15 cellular contexts compared by ENCODE assay signal in genomic region chr21:35323947-35324346, GRCh38.
DNase-seq lines count a peak whose midpoint lies in the region; ATAC-seq, FAIRE-seq and TF ChIP-seq lines count a peak whose summit lies in the region.
"Had no signal": no experiment of that assay in that cellular context is flagged by ENCODE, and none has a peak within 500 bp of the region (broad histone marks: within the 10 kb centered on the region; RNA-seq: fewer than 3 reads in every experiment).

No MANE protein-coding gene starts in this region.

- H4K5ac ChIP-seq in H9 (ENCODE audit: insufficient read length, low read depth, low read length), result no peak overlapping the region

- no peaks in the 10 kb centered on the region for H3K36me3 ChIP-seq in left lung
- H3K36me3 ChIP-seq in smooth muscle cell (ENCODE audit: low read depth), result no peaks in the 10 kb centered on the region
- H3K36me3 ChIP-seq: BE2C had no signal

- no peak overlapping the region for H3K23ac ChIP-seq in H9 (ENCODE audit: insufficient read length, low read depth, low read length)

- ATAC-seq in left lung, result peak; percentile 53

- H3K79me2 ChIP-seq in smooth muscle cell (ENCODE audit: low read depth), result no peaks in the 10 kb centered on the region
- H3K79me2 ChIP-seq in H9 (ENCODE audit: insufficient read depth, low read length), result no peaks in the 10 kb centered on the region

- H3K4me1 Mint-ChIP-seq in HFFc6 (ENCODE audit: low read depth) (peaks cover 42% of the 10 kb centered on the region), H9 (peaks cover 3% of the 10 kb centered on the region in 2 experiments; a peak in 2 of 4 replicates)
- H3K4me1 Mint-ChIP-seq: activated naive CD4-positive, alpha-beta T cell treated with anti-CD3 and anti-CD28 coated beads, Interleukin-2, amount 50 U/mL, for 24 hours had no signal

- H3K56ac ChIP-seq in H9 (ENCODE audit: insufficient read length, low read depth, low read length), result no peak overlapping the region

- H4K20me1 ChIP-seq in smooth muscle cell (ENCODE audit: low read depth) (no peaks in the 10 kb centered on the region), H9 (ENCODE audit: control insufficient read depth, insufficient read depth, insufficient read length) (no peaks in the 10 kb centered on the region)

- H2AFZ ChIP-seq in smooth muscle cell (ENCODE audit: low read depth) (peak overlapping the region; percentile 72), H9 (ENCODE audit: low read length) (no peak overlapping the region)

- H4K91ac ChIP-seq in H9 (ENCODE audit: insufficient read length, low read depth, low read length), result no peak overlapping the region

- H4K8ac ChIP-seq in H9 (replicated peaks; ENCODE audit: insufficient read length, low read depth, low read length), result no peak overlapping the region

- intact Hi-C loops in left lung (cut with DNase I), result no loop called here

- DNase-seq in HFFc6, result no peak
- no peak for DNase-seq in coronary artery (ENCODE audit: low spot score)
- no peak for DNase-seq in left lung
- no peak for DNase-seq in smooth muscle cell (lab: John Stamatoyannopoulos, UW; ENCODE audit: unreplicated experiment)
- no peak for DNase-seq in GM10266 (ENCODE audit: extremely low spot score)
- no peak for DNase-seq in H9
- DNase-seq in H54 (ENCODE audit: insufficient read length, low spot score), result no peak
- no peak for DNase-seq in NCI-H524 treated with DMSO at 0.1 percent for 48 hours (lab: John Stamatoyannopoulos, UW)
- DNase-seq: BE2C, DMS79, H7, kidney glomerular epithelial cell, NCI-H446 treated with DMSO at 0.1 percent for 48 hours, RPMI8226 had no signal

- WGBS in smooth muscle cell (ENCODE audit: low lambda C conversion rate), result 25% methylated on average over 9 of the region's 9 CpGs
- WGBS in H9 (ENCODE audit: extremely low coverage, insufficient read length, low lambda C conversion rate), result no CpG with 5 or more reads among the region's 9 CpGs

- H3K23me2 ChIP-seq in H9 (ENCODE audit: insufficient read length, low read depth, low read length, poor library complexity, severe bottlenecking), result no peaks in the 10 kb centered on the region

- H3K27ac ChIP-seq in coronary artery, result peak overlapping the region; percentile 42 to 84
- H3K27ac ChIP-seq in left lung, result peak overlapping the region; percentile 41 to 66
- peak overlapping the region; percentile 95 for H3K27ac ChIP-seq in smooth muscle cell (ENCODE audit: low read depth)
- H3K27ac ChIP-seq in H9 (ENCODE audit: insufficient read length, low read depth, low read length), result no peak overlapping the region

- H3K4me1 ChIP-seq in left lung (no peaks in the 10 kb centered on the region), smooth muscle cell (ENCODE audit: low read depth) (peaks cover 17% of the 10 kb centered on the region), H9 (ENCODE audit: insufficient read depth, low read length) (no peaks in the 10 kb centered on the region)
- H3K4me1 ChIP-seq: BE2C had no signal

- H3K27me3 Mint-ChIP-seq in HFFc6 (ENCODE audit: insufficient read depth) (no peaks in the 10 kb centered on the region), H9 (ENCODE audit: low read depth) (no peaks in the 10 kb centered on the region; the same call in 1 of the 2 replicates)
- H3K27me3 Mint-ChIP-seq: activated naive CD4-positive, alpha-beta T cell treated with anti-CD3 and anti-CD28 coated beads, Interleukin-2, amount 50 U/mL, for 24 hours had no signal

- no peaks in the 10 kb centered on the region for H3K79me1 ChIP-seq in H9 (ENCODE audit: insufficient read depth, low read depth, low read length, poor library complexity, severe bottlenecking)

- no peak overlapping the region for H3K18ac ChIP-seq in H9 (ENCODE audit: insufficient read length, low read depth, low read length)

- H3K36me3 Mint-ChIP-seq in HFFc6 (ENCODE audit: low read depth) (no peaks in the 10 kb centered on the region), H9 (ENCODE audit: insufficient read depth in 1 of 3, low read depth in 3 of 3) (no peaks in the 10 kb centered on the region; a peak in 1 of 7 replicates)
- H3K36me3 Mint-ChIP-seq: activated naive CD4-positive, alpha-beta T cell treated with anti-CD3 and anti-CD28 coated beads, Interleukin-2, amount 50 U/mL, for 24 hours had no signal

- no peak overlapping the region for H3T11ph ChIP-seq in H9 (ENCODE audit: low read length)

- H3K27ac Mint-ChIP-seq in HFFc6 (peak overlapping the region; percentile 93), H9 (no peak overlapping the region)
- H3K27ac Mint-ChIP-seq: activated naive CD4-positive, alpha-beta T cell treated with anti-CD3 and anti-CD28 coated beads, Interleukin-2, amount 50 U/mL, for 24 hours had no signal

- no peaks in the 10 kb centered on the region for H3K9me3 Mint-ChIP-seq in HFFc6
- no peaks in the 10 kb centered on the region; a peak in 1 of 5 replicates for H3K9me3 Mint-ChIP-seq in H9
- H3K9me3 Mint-ChIP-seq: activated naive CD4-positive, alpha-beta T cell treated with anti-CD3 and anti-CD28 coated beads, Interleukin-2, amount 50 U/mL, for 24 hours had no signal

- no peak overlapping the region for H3K14ac ChIP-seq in H9 (ENCODE audit: insufficient read depth, low read length)

- H3K9ac ChIP-seq in smooth muscle cell (ENCODE audit: low read depth), result peak overlapping the region; percentile 79
- H3K9ac ChIP-seq in H9 (ENCODE audit: extremely low read depth, insufficient read length, low read length), result no peak overlapping the region

- H3K27me3 ChIP-seq in left lung, result no peaks in the 10 kb centered on the region
- H3K27me3 ChIP-seq in smooth muscle cell (ENCODE audit: low read depth), result no peaks in the 10 kb centered on the region
- H3K27me3 ChIP-seq in H9 (ENCODE audit: insufficient read depth, low read length), result no peaks in the 10 kb centered on the region
- H3K27me3 ChIP-seq: BE2C had no signal

- H2AK5ac ChIP-seq in H9 (ENCODE audit: insufficient read length, low read length), result no peak overlapping the region

- no peak overlapping the region for H2BK15ac ChIP-seq in H9 (ENCODE audit: low read depth, low read length)

- H3F3A ChIP-seq in smooth muscle cell (ENCODE audit: low read depth), result peaks cover 16% of the 10 kb centered on the region

- no peak for TF ChIP-seq POLR2A in H54 (IDR thresholded peaks at IDR 0.05; ENCODE audit: low read depth, low read length)

- TF ChIP-seq CTCF in HFFc6 (IDR thresholded peaks at IDR 0.05) (no peak), coronary artery (IDR thresholded peaks at IDR 0.05) (no peak), left lung (IDR thresholded peaks at IDR 0.05) (no peak), smooth muscle cell (IDR thresholded peaks at IDR 0.05; ENCODE audit: borderline replicate concordance, insufficient read depth, poor library complexity, severe bottlenecking) (no peak), GM10266 (IDR thresholded peaks at IDR 0.05; ENCODE audit: control insufficient read depth, insufficient read depth, low read depth, missing control alignments) (no peak), H9 (conservative IDR thresholded peaks at IDR 0.05) (no peak)

- H3K4me3 Mint-ChIP-seq in HFFc6 (peak overlapping the region; percentile 76), H9 (no peak overlapping the region)
- H3K4me3 Mint-ChIP-seq: activated naive CD4-positive, alpha-beta T cell treated with anti-CD3 and anti-CD28 coated beads, Interleukin-2, amount 50 U/mL, for 24 hours had no signal

- no peak overlapping the region for H3K4ac ChIP-seq in H9 (ENCODE audit: low read depth, low read length)

- H3K4me2 ChIP-seq in smooth muscle cell (peak overlapping the region; percentile 69), H9 (ENCODE audit: insufficient read depth, insufficient read length, low read length) (no peak overlapping the region)

- no peak overlapping the region for H2BK12ac ChIP-seq in H9 (ENCODE audit: insufficient read length, low read depth, low read length)

- no peak overlapping the region for H2BK20ac ChIP-seq in H9 (ENCODE audit: low read depth, low read length, poor library complexity, severe bottlenecking)

- H2BK5ac ChIP-seq in H9 (ENCODE audit: insufficient read length, low read length), result no peak overlapping the region

- no peak overlapping the region for H2BK120ac ChIP-seq in H9 (ENCODE audit: low read depth, low read length, poor library complexity, severe bottlenecking)

- H3K9me3 ChIP-seq in left lung, result no peaks in the 10 kb centered on the region
- H3K9me3 ChIP-seq in smooth muscle cell (replicated peaks; ENCODE audit: low read depth), result no peaks in the 10 kb centered on the region
- H3K9me3 ChIP-seq in H9 (ENCODE audit: control insufficient read depth, low read depth, low read length), result no peaks in the 10 kb centered on the region
- H3K9me3 ChIP-seq: BE2C had no signal

- no peak for FAIRE-seq in H54 (lab: Jason Lieb, UNC)

- H3K4me3 ChIP-seq in coronary artery (no peak overlapping the region), left lung (no peak overlapping the region), smooth muscle cell (no peak overlapping the region)
